ENCODE assay signal across 16 cellular contexts in genomic region chr13:62697702-62698101, GRCh38.
DNase-seq lines count a peak whose midpoint lies in the region; ATAC-seq and TF ChIP-seq lines count a peak whose summit lies in the region.
"Had no signal": no experiment of that assay in that cellular context is flagged by ENCODE, and none has a peak within 500 bp of the region (broad histone marks: within the 10 kb centered on the region; RNA-seq: fewer than 3 reads in every experiment).

No MANE protein-coding gene starts in this region.

- H2AFZ ChIP-seq in Karpas-422 (ENCODE audit: low read length) (peak overlapping the region; percentile 2; the same call in 1 of the 2 replicates), neural cell (ENCODE audit: low read depth, low read length) (no peak overlapping the region)
- H2AFZ ChIP-seq: GM23248 had no signal

- DNase-seq in ELR (ENCODE audit: low read depth), result peak; percentile 8
- no peak for DNase-seq in Karpas-422
- DNase-seq in sciatic nerve (ENCODE audit: low spot score), result no peak
- no peak for DNase-seq in occipital lobe (lab: John Stamatoyannopoulos, UW)
- DNase-seq: BE2C; Calu3; CD4-positive, alpha-beta memory T cell; COR-L47; DMS53; DMS79 treated with DMSO at 0.1 percent for 48 hours; GM23248; H7; HCEC 1CT had no signal

- no peaks in the 10 kb centered on the region for H4K20me1 ChIP-seq in Karpas-422 (ENCODE audit: insufficient read depth, low read depth, low read length)
- no peaks in the 10 kb centered on the region for H4K20me1 ChIP-seq in neural cell (ENCODE audit: insufficient read depth)
- H4K20me1 ChIP-seq: BLaER1 treated with 17β-estradiol and CSF1 and Interleukin-3, amounts not matched to agents 10 nM and 100 nM had no signal

- intact Hi-C loops in sciatic nerve (cut with DNase I), result no loop called here

- no peak overlapping the region for H3K4me2 ChIP-seq in Karpas-422 (ENCODE audit: low read depth, low read length, poor library complexity, severe bottlenecking)
- H3K4me2 ChIP-seq in neural cell (ENCODE audit: low read length), result no peak overlapping the region
- H3K4me2 ChIP-seq: BLaER1 treated with 17β-estradiol and CSF1 and Interleukin-3, amounts not matched to agents 10 nM and 100 nM had no signal

- H3K4me3 ChIP-seq in Karpas-422 (ENCODE audit: low read length), result no peak overlapping the region
- H3K4me3 ChIP-seq in neural cell (ENCODE audit: low read length), result no peak overlapping the region
- H3K4me3 ChIP-seq: BLaER1 treated with 17β-estradiol and CSF1 and Interleukin-3, amounts not matched to agents 10 nM and 100 nM; GM23248 had no signal

- H3K79me2 ChIP-seq in Karpas-422 (ENCODE audit: low read length) (no peaks in the 10 kb centered on the region), neural cell (replicated peaks; ENCODE audit: insufficient read depth, low read length) (no peaks in the 10 kb centered on the region)

- TF ChIP-seq EP300 in neural cell (conservative IDR thresholded peaks at IDR 0.05; ENCODE audit: poor library complexity, severe bottlenecking), result peak; percentile 91

- H3K9me2 ChIP-seq in Karpas-422 (replicated peaks; ENCODE audit: insufficient read depth, low read length), result no peaks in the 10 kb centered on the region
- no peaks in the 10 kb centered on the region for H3K9me2 ChIP-seq in neural cell (ENCODE audit: insufficient read depth, low read length)

- ATAC-seq in sciatic nerve, result no peak
- ATAC-seq in GM21447 (IDR thresholded peaks at IDR 0.05; ENCODE audit: unreplicated experiment), result no peak

- no peaks in the 10 kb centered on the region for H3K9me3 ChIP-seq in Karpas-422 (ENCODE audit: low read length)
- H3K9me3 ChIP-seq in neural cell (ENCODE audit: low read length), result no peaks in the 10 kb centered on the region
- H3K9me3 ChIP-seq: BE2C had no signal

- TF ChIP-seq CTCF in neural cell (IDR thresholded peaks at IDR 0.05; ENCODE audit: poor library complexity, severe bottlenecking), result no peak

- H3K36me3 ChIP-seq in Karpas-422 (ENCODE audit: insufficient read depth, low read length) (no peaks in the 10 kb centered on the region), neural cell (ENCODE audit: insufficient read depth, low read length) (no peaks in the 10 kb centered on the region)
- H3K36me3 ChIP-seq: BE2C; BLaER1 treated with 17β-estradiol and CSF1 and Interleukin-3, amounts not matched to agents 10 nM and 100 nM had no signal

- H3K9ac ChIP-seq in Karpas-422 (ENCODE audit: low read length) (no peak overlapping the region), neural cell (ENCODE audit: low read length) (no peak overlapping the region)
- H3K9ac ChIP-seq: BLaER1 treated with 17β-estradiol and CSF1 and Interleukin-3, amounts not matched to agents 10 nM and 100 nM; GM23248 had no signal

- H3K27ac ChIP-seq in Karpas-422 (ENCODE audit: low read length) (no peak overlapping the region), neural cell (ENCODE audit: low read length) (no peak overlapping the region)
- H3K27ac ChIP-seq: BLaER1 treated with 17β-estradiol and CSF1 and Interleukin-3, amounts not matched to agents 10 nM and 100 nM; GM23248 had no signal

- H3F3A ChIP-seq in neural cell (ENCODE audit: insufficient read depth, low read length, poor library complexity, severe bottlenecking), result no peaks in the 10 kb centered on the region

- no peaks in the 10 kb centered on the region for H3K4me1 ChIP-seq in Karpas-422 (ENCODE audit: low read length)
- H3K4me1 ChIP-seq: BLaER1 treated with 17β-estradiol and CSF1 and Interleukin-3, amounts not matched to agents 10 nM and 100 nM had no signal

- H3K27me3 ChIP-seq in Karpas-422 (ENCODE audit: low read length) (no peaks in the 10 kb centered on the region), neural cell (ENCODE audit: insufficient read depth, low read depth, low read length) (no peaks in the 10 kb centered on the region)
- H3K27me3 ChIP-seq: BE2C; BLaER1 treated with 17β-estradiol and CSF1 and Interleukin-3, amounts not matched to agents 10 nM and 100 nM had no signal

- no peak for TF ChIP-seq RAD21 in neural cell (conservative IDR thresholded peaks at IDR 0.05)

TF ChIP-seq in neural cell, 6 proteins besides CTCF, POLR2A, EP300 and RAD21:
- TF ChIP-seq POLR2AphosphoS5 (IDR thresholded peaks at IDR 0.05), result peak; percentile 76
- TF ChIP-seq EZH2 (IDR thresholded peaks at IDR 0.05; ENCODE audit: borderline replicate concordance, insufficient read depth, low read length, poor library complexity, severe bottlenecking), result no peak
